ENCODE assay signal across 11 cellular contexts in genomic region chr7:129784783-129785456, GRCh38.
DNase-seq lines count a peak whose midpoint lies in the region; ATAC-seq, FAIRE-seq and TF ChIP-seq lines count a peak whose summit lies in the region.
"Had no signal": no experiment of that assay in that cellular context is flagged by ENCODE, and none has a peak within 500 bp of the region (broad histone marks: within the 10 kb centered on the region; RNA-seq: fewer than 3 reads in every experiment).

No MANE protein-coding gene starts in this region.

- no peak overlapping the region for H3K27ac ChIP-seq in hepatocyte
- H3K27ac ChIP-seq: RWPE1 had no signal

- intact Hi-C loops in activated naive CD4-positive, alpha-beta T cell treated with anti-CD3 and anti-CD28 coated beads for 36 hours (cut with micrococcal nuclease): loop anchor here (5.0 kb wide), 2 partner anchors 283 to 443 kb away; partner anchors contain the start of gene SMKR1

- peaks cover 45% of the 10 kb centered on the region for H3K27me3 Mint-ChIP-seq in activated naive CD4-positive, alpha-beta T cell treated with anti-CD3 and anti-CD28 coated beads, Interleukin-2, amount 50 U/mL, for 24 hours
- H3K27me3 Mint-ChIP-seq in activated naive CD4-positive, alpha-beta T cell treated with anti-CD3 and anti-CD28 coated beads for 36 hours (ENCODE audit: low read depth): peaks cover 67% of the 10 kb centered on the region
- H3K27me3 Mint-ChIP-seq in T-cell: peaks cover 58 to 74% of the 10 kb centered on the region in 2 donors
- peaks cover 91% of the 10 kb centered on the region for H3K27me3 Mint-ChIP-seq in stimulated activated naive CD8-positive, alpha-beta T cell treated with anti-CD3 and anti-CD28 coated beads, Interleukin-15, amount 100 ng/mL, for 72 hours

- POLR2A ChIA-PET in T-cell (lab: Charles Lee): no interaction called here

- H3K27me3 ChIP-seq in hepatocyte: peaks cover 85% of the 10 kb centered on the region

- peak overlapping the region; percentile 47 for H3K4me3 Mint-ChIP-seq in activated naive CD4-positive, alpha-beta T cell treated with anti-CD3 and anti-CD28 coated beads, Interleukin-2, amount 50 U/mL, for 24 hours
- H3K4me3 Mint-ChIP-seq in activated naive CD4-positive, alpha-beta T cell treated with anti-CD3 and anti-CD28 coated beads for 36 hours: no peak overlapping the region
- H3K4me3 Mint-ChIP-seq in T-cell: peak overlapping the region; percentile 41 to 86 (median 41)
- peak overlapping the region; percentile 58 to 79 for H3K4me3 Mint-ChIP-seq in stimulated activated naive CD8-positive, alpha-beta T cell treated with anti-CD3 and anti-CD28 coated beads, Interleukin-15, amount 100 ng/mL, for 72 hours

- no peak for TF ChIP-seq CTCF in hepatocyte (IDR thresholded peaks at IDR 0.05; ENCODE audit: poor library complexity)

- TF ChIP-seq POLR2A in GM12892 (IDR thresholded peaks at IDR 0.05; ENCODE audit: low read depth, low read length): no peak

- CTCF ChIA-PET in activated naive CD4-positive, alpha-beta T cell treated with anti-CD3 and anti-CD28 coated beads for 36 hours (lab: Charles Lee): interaction anchor here (1.5 kb wide), 1 partner anchor 44 kb away, joined by 3 read pairs; no protein-coding TSS in a partner anchor
- CTCF ChIA-PET in T-cell (lab: Charles Lee): no interaction called here

- no peaks in the 10 kb centered on the region for H3K9me2 ChIP-seq in hepatocyte (replicated peaks; ENCODE audit: insufficient read depth)

- no peak overlapping the region for H3K4me3 ChIP-seq in hepatocyte

- FAIRE-seq in GM12892 (lab: Jason Lieb, UNC): no peak

- no peak overlapping the region for H3K27ac Mint-ChIP-seq in activated naive CD4-positive, alpha-beta T cell treated with anti-CD3 and anti-CD28 coated beads, Interleukin-2, amount 50 U/mL, for 24 hours
- no peak overlapping the region for H3K27ac Mint-ChIP-seq in activated naive CD4-positive, alpha-beta T cell treated with anti-CD3 and anti-CD28 coated beads for 36 hours
- H3K27ac Mint-ChIP-seq in T-cell: no peak overlapping the region
- H3K27ac Mint-ChIP-seq in stimulated activated naive CD8-positive, alpha-beta T cell treated with anti-CD3 and anti-CD28 coated beads, Interleukin-15, amount 100 ng/mL, for 72 hours: no peak overlapping the region

- H3K9me3 Mint-ChIP-seq in activated naive CD4-positive, alpha-beta T cell treated with anti-CD3 and anti-CD28 coated beads, Interleukin-2, amount 50 U/mL, for 24 hours: no peaks in the 10 kb centered on the region
- no peaks in the 10 kb centered on the region for H3K9me3 Mint-ChIP-seq in activated naive CD4-positive, alpha-beta T cell treated with anti-CD3 and anti-CD28 coated beads for 36 hours
- no peaks in the 10 kb centered on the region for H3K9me3 Mint-ChIP-seq in T-cell
- no peaks in the 10 kb centered on the region for H3K9me3 Mint-ChIP-seq in stimulated activated naive CD8-positive, alpha-beta T cell treated with anti-CD3 and anti-CD28 coated beads, Interleukin-15, amount 100 ng/mL, for 72 hours

- ATAC-seq in T-cell (replicated peaks in 1 of 4): no peak
- ATAC-seq in stimulated activated naive CD8-positive, alpha-beta T cell treated with anti-CD3 and anti-CD28 coated beads, Interleukin-15, amount 100 ng/mL, for 72 hours: no peak

- no peaks in the 10 kb centered on the region for H3K36me3 Mint-ChIP-seq in activated naive CD4-positive, alpha-beta T cell treated with anti-CD3 and anti-CD28 coated beads, Interleukin-2, amount 50 U/mL, for 24 hours
- no peaks in the 10 kb centered on the region for H3K36me3 Mint-ChIP-seq in activated naive CD4-positive, alpha-beta T cell treated with anti-CD3 and anti-CD28 coated beads for 36 hours (ENCODE audit: low read depth)
- H3K36me3 Mint-ChIP-seq in T-cell: no peaks in the 10 kb centered on the region

- no peaks in the 10 kb centered on the region for H3K79me2 ChIP-seq in hepatocyte

- no peaks in the 10 kb centered on the region for H4K20me1 ChIP-seq in hepatocyte (ENCODE audit: insufficient read depth, poor library complexity, severe bottlenecking)

- peaks cover 39% of the 10 kb centered on the region for H3K4me1 Mint-ChIP-seq in activated naive CD4-positive, alpha-beta T cell treated with anti-CD3 and anti-CD28 coated beads, Interleukin-2, amount 50 U/mL, for 24 hours
- H3K4me1 Mint-ChIP-seq in activated naive CD4-positive, alpha-beta T cell treated with anti-CD3 and anti-CD28 coated beads for 36 hours (ENCODE audit: low read depth): peaks cover 45% of the 10 kb centered on the region
- peaks cover 40 to 50% (median 44%) of the 10 kb centered on the region in 3 donors for H3K4me1 Mint-ChIP-seq in T-cell
- peaks cover 56% of the 10 kb centered on the region for H3K4me1 Mint-ChIP-seq in stimulated activated naive CD8-positive, alpha-beta T cell treated with anti-CD3 and anti-CD28 coated beads, Interleukin-15, amount 100 ng/mL, for 72 hours

- 11% methylated on average over 23 of the region's 28 CpGs for WGBS in hepatocyte (ENCODE audit: low lambda C conversion rate, missing lambda C conversion rate)

- H3K9me3 ChIP-seq in hepatocyte (ENCODE audit: low read depth): no peaks in the 10 kb centered on the region

- no peak overlapping the region for H2AFZ ChIP-seq in hepatocyte

- no peak for DNase-seq in activated naive CD4-positive, alpha-beta T cell treated with anti-CD3 and anti-CD28 coated beads for 36 hours
- no peak for DNase-seq in T-cell
- no peak for DNase-seq in hepatocyte (ENCODE audit: low spot score)
- peak in 1 of 2 donors; percentile 43 for DNase-seq in stimulated activated naive CD8-positive, alpha-beta T cell treated with anti-CD3 and anti-CD28 coated beads, Interleukin-15, amount 100 ng/mL, for 72 hours
- DNase-seq in amygdala (lab: John Stamatoyannopoulos, UW): no peak
- no peak for DNase-seq in GM12892 (ENCODE audit: insufficient read length)
- no peak for DNase-seq in GM03348 (ENCODE audit: low spot score)
- DNase-seq: activated CD8-positive, alpha-beta memory T cell treated with anti-CD3 and anti-CD28 coated beads, Interleukin-2, amount 50 U/mL, for 4 hours; NCI-H1694 treated with DMSO at 0.1 percent for 48 hours had no signal

- no peaks in the 10 kb centered on the region for H3K36me3 ChIP-seq in hepatocyte (replicated peaks; ENCODE audit: insufficient read depth, low read depth)

- peak overlapping the region; percentile 70 for H3K4me2 ChIP-seq in hepatocyte

- H3K4me1 ChIP-seq in hepatocyte (ENCODE audit: insufficient read depth): peaks cover 28% of the 10 kb centered on the region
